In the genomic region with DNA sequence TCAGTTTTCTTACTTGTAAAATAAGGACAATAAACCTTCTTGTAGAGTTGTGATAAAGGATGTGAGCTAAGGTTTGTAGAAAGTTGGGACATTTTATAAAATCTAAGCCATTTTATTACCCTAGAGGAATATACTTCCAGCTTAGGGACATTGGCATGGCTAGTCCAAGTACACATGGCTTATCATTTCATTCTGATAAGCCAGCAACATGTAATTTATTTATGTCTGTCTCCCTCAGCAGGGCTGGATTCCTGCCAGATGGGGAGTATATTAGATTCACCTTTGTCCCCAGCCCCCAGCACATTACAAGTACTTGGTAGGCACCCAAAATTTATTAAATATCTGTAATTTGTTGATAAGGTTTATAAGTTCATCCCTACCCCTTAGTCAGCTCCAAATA, we compare ENCODE assay signal across 1 cellular context.
TF ChIP-seq lines count a peak whose summit lies in the region.

No MANE protein-coding gene starts in this region.

TF ChIP-seq in K562, 482 proteins besides CTCF, POLR2A, EP300 and RAD21:
- TF ChIP-seq POU5F1 (IDR thresholded peaks at IDR 0.05; ENCODE audit: borderline replicate concordance, low read depth, low read length, partially characterized antibody) (no peak), TGIF2 (CRISPR knock-in tag; IDR thresholded peaks at IDR 0.05) (no peak), NFIC (IDR thresholded peaks at IDR 0.05) (peak; percentile 47; the same call in 1 of the 2 replicates)
- TF ChIP-seq, protein P1, sequence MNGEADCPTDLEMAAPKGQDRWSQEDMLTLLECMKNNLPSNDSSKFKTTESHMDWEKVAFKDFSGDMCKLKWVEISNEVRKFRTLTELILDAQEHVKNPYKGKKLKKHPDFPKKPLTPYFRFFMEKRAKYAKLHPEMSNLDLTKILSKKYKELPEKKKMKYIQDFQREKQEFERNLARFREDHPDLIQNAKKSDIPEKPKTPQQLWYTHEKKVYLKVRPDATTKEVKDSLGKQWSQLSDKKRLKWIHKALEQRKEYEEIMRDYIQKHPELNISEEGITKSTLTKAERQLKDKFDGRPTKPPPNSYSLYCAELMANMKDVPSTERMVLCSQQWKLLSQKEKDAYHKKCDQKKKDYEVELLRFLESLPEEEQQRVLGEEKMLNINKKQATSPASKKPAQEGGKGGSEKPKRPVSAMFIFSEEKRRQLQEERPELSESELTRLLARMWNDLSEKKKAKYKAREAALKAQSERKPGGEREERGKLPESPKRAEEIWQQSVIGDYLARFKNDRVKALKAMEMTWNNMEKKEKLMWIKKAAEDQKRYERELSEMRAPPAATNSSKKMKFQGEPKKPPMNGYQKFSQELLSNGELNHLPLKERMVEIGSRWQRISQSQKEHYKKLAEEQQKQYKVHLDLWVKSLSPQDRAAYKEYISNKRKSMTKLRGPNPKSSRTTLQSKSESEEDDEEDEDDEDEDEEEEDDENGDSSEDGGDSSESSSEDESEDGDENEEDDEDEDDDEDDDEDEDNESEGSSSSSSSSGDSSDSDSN (IDR thresholded peaks at IDR 0.05; ENCODE audit: borderline replicate concordance in 1 of 2, low read depth in 2 of 2, low read length in 2 of 2): no peak
